ENCODE assay signal across 11 cellular contexts in genomic region chr19:8410718-8411117, GRCh38. TPM values are rescaled to one million over a fixed set of nuclear protein-coding genes. Genes with fewer than 3 reads are reported as not detected.
DNase-seq lines count a peak whose midpoint lies in the region; ATAC-seq, FAIRE-seq and TF ChIP-seq lines count a peak whose summit lies in the region.
"Not testable (repeated sequence)": the region's sequence is repeated elsewhere in the genome, so short reads cannot be mapped to it uniquely, and the experiment has no call there.
"Had no signal": no experiment of that assay in that cellular context is flagged by ENCODE, and none has a peak within 500 bp of the region (broad histone marks: within the 10 kb centered on the region; RNA-seq: fewer than 3 reads in every experiment).

No MANE protein-coding gene starts in this region.

- BruUV-seq in A673 (replicated peaks; lab: Mats Ljungman, UMichigan); K562 (replicated peaks; lab: Mats Ljungman, UMichigan): not testable (repeated sequence)

- H3K9me2 ChIP-seq in Loucy (replicated peaks; ENCODE audit: low read depth, low read length) = not testable (repeated sequence)

- not testable (repeated sequence) for H3K27ac ChIP-seq in A673 (ENCODE audit: low read depth, low read length, poor library complexity, severe bottlenecking); H9 (ENCODE audit: insufficient read length, low read depth, low read length); K562 (ENCODE audit: extremely low read depth, low read depth, low read length); neural progenitor cell

- H3K14ac ChIP-seq in H9 (ENCODE audit: insufficient read depth, low read length) = not testable (repeated sequence)

- intact Hi-C loops in A673 (cut with micrococcal nuclease; ENCODE audit: unreplicated experiment) = not testable (repeated sequence)
- intact Hi-C loops in K562 (cut with micrococcal nuclease) = loop anchor here (5.0 to 10.0 kb wide), 2 partner anchors 102 to 164 kb away; partner anchors contain the start of genes MYO1F and ZNF414

- H3K27me3 Mint-ChIP-seq in H9 (ENCODE audit: low read depth); neural progenitor cell (ENCODE audit: insufficient read depth, low read depth): not testable (repeated sequence)

- H2BK20ac ChIP-seq in H9 (ENCODE audit: low read depth, low read length, poor library complexity, severe bottlenecking) = not testable (repeated sequence)

- not testable (repeated sequence) for H3K79me2 ChIP-seq in H9 (ENCODE audit: insufficient read depth, low read length); Loucy (ENCODE audit: insufficient read depth, low read length); K562 (ENCODE audit: control insufficient read depth, insufficient read depth, low read length); neural progenitor cell (ENCODE audit: low read depth)

- H3K23ac ChIP-seq in H9 (ENCODE audit: insufficient read length, low read depth, low read length) = not testable (repeated sequence)

- not testable (repeated sequence) for H3K4me1 ChIP-seq in A673 (ENCODE audit: insufficient read depth, low read length, poor library complexity, severe bottlenecking); H9 (ENCODE audit: insufficient read depth, low read length); Loucy (ENCODE audit: insufficient read depth, low read length, poor library complexity, severe bottlenecking); neural progenitor cell
- peaks cover 11 to 19% of the 10 kb centered on the region in 2 experiments; a peak in 4 of 5 replicates for H3K4me1 ChIP-seq in K562 (replicated peaks in 1 of 2; ENCODE audit: control insufficient read depth in 2 of 2, insufficient read depth in 2 of 2, low read length in 2 of 2)

- not testable (repeated sequence) for H3K4me3 ChIP-seq in A673 (ENCODE audit: low read depth, low read length, poor library complexity, severe bottlenecking); Loucy (ENCODE audit: low read length, poor library complexity, severe bottlenecking); K562; epithelial cell of proximal tubule (ENCODE audit: low read depth, low read length); neural progenitor cell

- not testable (repeated sequence) for H3K4ac ChIP-seq in H9 (ENCODE audit: low read depth, low read length)

- WGBS in H9 (ENCODE audit: extremely low coverage, insufficient read length, low lambda C conversion rate) = no CpG with 5 or more reads among the region's 13 CpGs
- WGBS in K562 (ENCODE audit: insufficient coverage, low coverage, missing lambda C conversion rate) = 65% methylated on average over 12 of the region's 13 CpGs

- FAIRE-seq in K562 (lab: Jason Lieb, UNC) = not testable (repeated sequence)

- not testable (repeated sequence) for H2AFZ ChIP-seq in H9 (ENCODE audit: low read length); Loucy (ENCODE audit: low read length); K562 (ENCODE audit: low read depth, low read length); neural progenitor cell (replicated peaks)

- H3K36me3 ChIP-seq in A673 (ENCODE audit: insufficient read depth, low read length, poor library complexity, severe bottlenecking); Loucy (ENCODE audit: insufficient read depth, low read length); K562 (ENCODE audit: control insufficient read depth, insufficient read depth, low read length); neural progenitor cell: not testable (repeated sequence)

- not testable (repeated sequence) for H3K4me1 Mint-ChIP-seq in H9, neural progenitor cell

- CTCF ChIA-PET in A673 (lab: Charles Lee); K562 (lab: Yijun Ruan, JAX; ENCODE audit: low intra/inter-chr PET ratio): not testable (repeated sequence)

- not testable (repeated sequence) for H3K4me2 ChIP-seq in H9 (ENCODE audit: insufficient read depth, insufficient read length, low read length); Loucy (ENCODE audit: low read depth, low read length, poor library complexity, severe bottlenecking); K562 (ENCODE audit: insufficient read depth, low read length); neural progenitor cell

- not testable (repeated sequence) for TF ChIP-seq EP300 in K562 (IDR thresholded peaks at IDR 0.05; ENCODE audit: low read length)

- not testable (repeated sequence) for H3K9me1 ChIP-seq in K562 (ENCODE audit: control insufficient read depth, insufficient read depth, low read length)

- POLR2A ChIA-PET in A673 (lab: Charles Lee; ENCODE audit: low non-redundant PET) = not testable (repeated sequence)
- POLR2A ChIA-PET in K562 (lab: Yijun Ruan, JAX) = interaction anchor here (0.6 kb wide), 1 partner anchor 13 kb away, joined by 4 read pairs; no protein-coding TSS in a partner anchor

- not testable (repeated sequence) for DNase-seq in A673 (ENCODE audit: low spot score); H9; epithelial cell of proximal tubule (ENCODE audit: low read depth); neural progenitor cell (ENCODE audit: low spot score)
- peak; percentile 20 for DNase-seq in NCI-H69 (lab: John Stamatoyannopoulos, UW)
- DNase-seq in K562 (ENCODE audit: extremely low read depth in 1 of 4, low spot score in 3 of 4) = peak in 1 of 4 experiments; percentile 30

- H3T11ph ChIP-seq in H9 (ENCODE audit: low read length) = not testable (repeated sequence)

- H4K91ac ChIP-seq in H9 (ENCODE audit: insufficient read length, low read depth, low read length) = not testable (repeated sequence)

- not testable (repeated sequence) for ATAC-seq in K562

- TF ChIP-seq POLR2A in K562 (conservative IDR thresholded peaks at IDR 0.05) = not testable (repeated sequence)

- not testable (repeated sequence) for H4K20me1 ChIP-seq in H9 (ENCODE audit: control insufficient read depth, insufficient read depth, insufficient read length); Loucy (ENCODE audit: insufficient read depth, low read length, poor library complexity, severe bottlenecking); K562 (replicated peaks; ENCODE audit: control insufficient read depth, insufficient read depth, low read length); neural progenitor cell (ENCODE audit: low read depth)

- not testable (repeated sequence) for H3K9me3 Mint-ChIP-seq in H9, neural progenitor cell

- TF ChIP-seq CTCF in A673 (conservative IDR thresholded peaks at IDR 0.05; ENCODE audit: low read depth, low read length) (0 out of 2 replicates have a peak, but pooled peaks have one; percentile 17), H9 (conservative IDR thresholded peaks at IDR 0.05) (peak; percentile 42; the same call in 2 of the 3 replicates), Loucy (conservative IDR thresholded peaks at IDR 0.05; ENCODE audit: low read length) (0 out of 2 replicates have a peak, but pooled peaks have one; percentile 14), K562 (IDR thresholded peaks at IDR 0.05 in 2 of 3, conservative IDR thresholded peaks at IDR 0.05 in 1 of 3; ENCODE audit: insufficient read depth in 2 of 3, low read depth in 1 of 3, low read length in 3 of 3) (peak in 1 of 3 experiments; percentile 10; a peak in 1 of 6 replicates), epithelial cell of proximal tubule (conservative IDR thresholded peaks at IDR 0.05; ENCODE audit: low read depth, low read length) (peak; percentile 7)
- not testable (repeated sequence) for TF ChIP-seq CTCF in neural progenitor cell (IDR thresholded peaks at IDR 0.05)

- H3K79me1 ChIP-seq in H9 (ENCODE audit: insufficient read depth, low read depth, low read length, poor library complexity, severe bottlenecking) = not testable (repeated sequence)

- H2AK5ac ChIP-seq in H9 (ENCODE audit: insufficient read length, low read length) = not testable (repeated sequence)

- not testable (repeated sequence) for H3K23me2 ChIP-seq in H9 (ENCODE audit: insufficient read length, low read depth, low read length, poor library complexity, severe bottlenecking)

- not testable (repeated sequence) for H2BK12ac ChIP-seq in H9 (ENCODE audit: insufficient read length, low read depth, low read length)

- in situ Hi-C loops in K562 (cut with MboI) = not testable (repeated sequence)

- H4K8ac ChIP-seq in H9 (replicated peaks; ENCODE audit: insufficient read length, low read depth, low read length) = not testable (repeated sequence)

- H2BK15ac ChIP-seq in H9 (ENCODE audit: low read depth, low read length) = not testable (repeated sequence)

- not testable (repeated sequence) for H3F3A ChIP-seq in Loucy (ENCODE audit: low read depth); neural progenitor cell (ENCODE audit: low read depth)

- not testable (repeated sequence) for H3K4me3 Mint-ChIP-seq in H9
- peak overlapping the region; percentile 50 for H3K4me3 Mint-ChIP-seq in neural progenitor cell

- H4K5ac ChIP-seq in H9 (ENCODE audit: insufficient read length, low read depth, low read length) = not testable (repeated sequence)

- H3K27ac Mint-ChIP-seq in H9 = not testable (repeated sequence)
- H3K27ac Mint-ChIP-seq in neural progenitor cell = peak overlapping the region; percentile 42

- not testable (repeated sequence) for H3K9me3 ChIP-seq in A673 (ENCODE audit: low read depth, low read length, poor library complexity, severe bottlenecking); H9 (ENCODE audit: control insufficient read depth, low read depth, low read length); Loucy (ENCODE audit: insufficient read depth, low read depth, low read length); K562 (replicated peaks; ENCODE audit: control insufficient read depth, insufficient read depth, low read depth, low read length); neural progenitor cell (ENCODE audit: low read depth)

- not testable (repeated sequence) for H3K18ac ChIP-seq in H9 (ENCODE audit: insufficient read length, low read depth, low read length)

- H2BK120ac ChIP-seq in H9 (ENCODE audit: low read depth, low read length, poor library complexity, severe bottlenecking) = not testable (repeated sequence)

- not testable (repeated sequence) for H3K36me3 Mint-ChIP-seq in H9 (ENCODE audit: insufficient read depth in 1 of 3, low read depth in 3 of 3); neural progenitor cell

- peak in 1 of 2 experiments; percentile 15; a peak in 1 of 4 replicates for TF ChIP-seq RAD21 in K562 (CRISPR knock-in tag; conservative IDR thresholded peaks at IDR 0.05 in 1 of 2, IDR thresholded peaks at IDR 0.05 in 1 of 2)

- not testable (repeated sequence) for H3K56ac ChIP-seq in H9 (ENCODE audit: insufficient read length, low read depth, low read length)

- H3K27me3 ChIP-seq in A673 (replicated peaks; ENCODE audit: insufficient read depth, low read depth, low read length, poor library complexity); H9 (ENCODE audit: insufficient read depth, low read length); Loucy (ENCODE audit: insufficient read depth, low read length, poor library complexity, severe bottlenecking); K562 (ENCODE audit: control insufficient read depth in 2 of 2, insufficient read depth in 2 of 2, low read length in 2 of 2); neural progenitor cell: not testable (repeated sequence)

- H3K9ac ChIP-seq in H9 (ENCODE audit: extremely low read depth, insufficient read length, low read length); Loucy (ENCODE audit: low read depth, low read length, poor library complexity, severe bottlenecking); K562 (ENCODE audit: insufficient read depth in 1 of 2, low read depth in 2 of 2, low read length in 2 of 2); neural progenitor cell: not testable (repeated sequence)

- H2BK5ac ChIP-seq in H9 (ENCODE audit: insufficient read length, low read length) = not testable (repeated sequence)

RNA-seq across cellular contexts. Expression of gene MARCHF2, which starts 2.4 kb away (rescaled TPM):
- 8.8 and 11.8 TPM in 2 replicates for total RNA-seq in A673 (2021)
- 23.1 and 27.5 TPM in 2 replicates for total RNA-seq in H9 (2021)
- total RNA-seq in K562 (2011; cell fraction: chromatin; rRNA removed; ENCODE audit: low replicate concordance) = 2.0 and 5.2 TPM in 2 replicates
- total RNA-seq in K562 (2011; cell fraction: nucleolus; rRNA removed) = 6.2 and 6.5 TPM in 2 replicates
- 4.1 and 4.8 TPM in 2 replicates for total RNA-seq in K562 (2011; cell fraction: nucleoplasm; rRNA removed)
- total RNA-seq in K562 (2014; rRNA removed) = 6.4 and 9.6 TPM in 2 replicates
- 1.2 and 1.9 TPM in 2 replicates for total RNA-seq in K562 (2014; rRNA removed; fragmentation: Illumina TruSeq; extraction: Trizol)
- 1.9 and 2.2 TPM in 2 replicates for total RNA-seq in K562 (2015; rRNA removed; fragmentation: Illumina TruSeq; extraction: Trizol)
- 4.1 and 4.2 TPM in 2 replicates for total RNA-seq in K562 (2021)
- 2.2 and 3.1 TPM in 2 replicates for polyA plus RNA-seq in K562 (2011; rRNA removed)
- 4.8 and 8.7 TPM in 2 replicates for polyA plus RNA-seq in K562 (2011; cell fraction: cytosol; rRNA removed)
- 2.6 and 6.9 TPM in 2 replicates for polyA plus RNA-seq in K562 (2011; cell fraction: nucleus; rRNA removed)
- polyA plus RNA-seq in K562 (2012) = 5.4 and 13.1 TPM in 2 replicates
- polyA plus RNA-seq in K562 (2014; fragmentation: Illumina TruSeq; extraction: Trizol) = 2.0 and 3.3 TPM in 2 replicates
- polyA plus RNA-seq in K562 (2014; fragmentation: Nextera tagmentation; extraction: Ambion mirVana) = under 1 TPM; 0.39 to 0.41 TPM
- 3.7 and 5.2 TPM in 2 replicates for polyA plus RNA-seq in K562 (2014; rRNA removed)
- polyA minus RNA-seq in K562 (2011; rRNA and poly(A)+ RNA removed) = 0.63 and 1.4 TPM in 2 replicates
- polyA minus RNA-seq in K562 (2011; cell fraction: cytosol; rRNA and poly(A)+ RNA removed) = 3.6 and 3.8 TPM in 2 replicates
- 1.2 and 1.3 TPM in 2 replicates for polyA minus RNA-seq in K562 (2011; cell fraction: nucleus; rRNA and poly(A)+ RNA removed)
- 48.8 and 58.9 TPM in 2 replicates for total RNA-seq in epithelial cell of proximal tubule
- total RNA-seq in neural progenitor cell (ENCODE audit: low replicate concordance) = 27.0 and 72.7 TPM in 2 replicates

RNA-seq across cellular contexts. Expression of gene RAB11B, which starts 20.6 kb away (rescaled TPM):
- total RNA-seq in A673 (2021) = 88.7 and 91.4 TPM in 2 replicates
- 106 and 107 TPM in 2 replicates for total RNA-seq in H9 (2021)
- total RNA-seq in K562 (2011; cell fraction: chromatin; rRNA removed; ENCODE audit: low replicate concordance) = 47.8 and 110 TPM in 2 replicates
- 74.5 and 92.6 TPM in 2 replicates for total RNA-seq in K562 (2011; cell fraction: nucleolus; rRNA removed)
- 59.3 and 63.7 TPM in 2 replicates for total RNA-seq in K562 (2011; cell fraction: nucleoplasm; rRNA removed)
- 13.8 and 14.6 TPM in 2 replicates for total RNA-seq in K562 (2014; rRNA removed)
- total RNA-seq in K562 (2014; rRNA removed; fragmentation: Illumina TruSeq; extraction: Trizol) = 2.1 and 2.9 TPM in 2 replicates
- 6.5 and 9.1 TPM in 2 replicates for total RNA-seq in K562 (2015; rRNA removed; fragmentation: Illumina TruSeq; extraction: Trizol)
- total RNA-seq in K562 (2021) = 71.0 and 72.3 TPM in 2 replicates
- 18.4 and 36.4 TPM in 2 replicates for polyA plus RNA-seq in K562 (2011; rRNA removed)
- 33.8 and 40.2 TPM in 2 replicates for polyA plus RNA-seq in K562 (2011; cell fraction: cytosol; rRNA removed)
- 90.4 and 128 TPM in 2 replicates for polyA plus RNA-seq in K562 (2011; cell fraction: nucleus; rRNA removed)
- 99.8 and 107 TPM in 2 replicates for polyA plus RNA-seq in K562 (2012)
- polyA plus RNA-seq in K562 (2014; fragmentation: Illumina TruSeq; extraction: Trizol) = 14.3 and 42.6 TPM in 2 replicates
- polyA plus RNA-seq in K562 (2014; fragmentation: Nextera tagmentation; extraction: Ambion mirVana) = 1 to 10 TPM in 1 of 2 experiments, under 1 TPM in 1; 0.74 to 1.0 TPM
- polyA plus RNA-seq in K562 (2014; rRNA removed) = 40.9 and 57.7 TPM in 2 replicates
- 7.2 and 11.7 TPM in 2 replicates for polyA minus RNA-seq in K562 (2011; rRNA and poly(A)+ RNA removed)
- 35.4 and 57.5 TPM in 2 replicates for polyA minus RNA-seq in K562 (2011; cell fraction: cytosol; rRNA and poly(A)+ RNA removed)
- 20.2 and 28.5 TPM in 2 replicates for polyA minus RNA-seq in K562 (2011; cell fraction: nucleus; rRNA and poly(A)+ RNA removed)
- 16.6 and 23.3 TPM in 2 replicates for total RNA-seq in epithelial cell of proximal tubule
- total RNA-seq in neural progenitor cell (ENCODE audit: low replicate concordance) = 17.1 and 32.3 TPM in 2 replicates

RNA-seq across cellular contexts. Expression of gene HNRNPM, which starts 34.1 kb away (rescaled TPM):
- total RNA-seq in A673 (2021) (413 and 436 TPM in 2 replicates), H9 (2021) (458 and 468 TPM in 2 replicates), K562 (2014; rRNA removed) (195 and 251 TPM in 2 replicates), K562 (2014; rRNA removed; fragmentation: Illumina TruSeq; extraction: Trizol) (130 and 168 TPM in 2 replicates), K562 (2015; rRNA removed; fragmentation: Illumina TruSeq; extraction: Trizol) (186 and 204 TPM in 2 replicates), K562 (2021) (283 and 340 TPM in 2 replicates), epithelial cell of proximal tubule (134 and 169 TPM in 2 replicates), neural progenitor cell (ENCODE audit: low replicate concordance) (118 and 156 TPM in 2 replicates)
- 202 and 306 TPM in 2 replicates for total RNA-seq in K562 (2011; cell fraction: chromatin; rRNA removed; ENCODE audit: low replicate concordance)
- 151 and 162 TPM in 2 replicates for total RNA-seq in K562 (2011; cell fraction: nucleolus; rRNA removed)
- 214 and 325 TPM in 2 replicates for total RNA-seq in K562 (2011; cell fraction: nucleoplasm; rRNA removed)
- polyA plus RNA-seq in K562 (2011; rRNA removed) (107 and 127 TPM in 2 replicates), K562 (2014; fragmentation: Illumina TruSeq; extraction: Trizol) (241 and 264 TPM in 2 replicates), K562 (2014; fragmentation: Nextera tagmentation; extraction: Ambion mirVana) (10 to 100 TPM; 11.1 to 13.1 TPM), K562 (2014; rRNA removed) (253 and 316 TPM in 2 replicates)
- polyA plus RNA-seq in K562 (2011; cell fraction: cytosol; rRNA removed) = 113 and 356 TPM in 2 replicates
- 136 and 152 TPM in 2 replicates for polyA plus RNA-seq in K562 (2011; cell fraction: nucleus; rRNA removed)
- 189 and 403 TPM in 2 replicates for polyA plus RNA-seq in K562 (2012)
- polyA minus RNA-seq in K562 (2011; rRNA and poly(A)+ RNA removed) = 124 and 136 TPM in 2 replicates
- 128 and 153 TPM in 2 replicates for polyA minus RNA-seq in K562 (2011; cell fraction: cytosol; rRNA and poly(A)+ RNA removed)
- 67.6 and 85.5 TPM in 2 replicates for polyA minus RNA-seq in K562 (2011; cell fraction: nucleus; rRNA and poly(A)+ RNA removed)

RNA-seq across cellular contexts. Expression of gene ANGPTL4, which starts 46.8 kb away (rescaled TPM):
- total RNA-seq in A673 (2021) (1.1 and 1.7 TPM in 2 replicates), H9 (2021) (1.9 and 2.5 TPM in 2 replicates), K562 (2014; rRNA removed) (0.05 and 0.33 TPM in 2 replicates), K562 (2014; rRNA removed; fragmentation: Illumina TruSeq; extraction: Trizol) (not detected in 2 replicates), K562 (2015; rRNA removed; fragmentation: Illumina TruSeq; extraction: Trizol) (0.08 and 0.22 TPM in 2 replicates), K562 (2021) (0.20 and 0.24 TPM in 2 replicates), epithelial cell of proximal tubule (16.6 and 82.0 TPM in 2 replicates), neural progenitor cell (ENCODE audit: low replicate concordance) (1.9 TPM in 1 of 2 replicates, not detected in the other)
- 0.35 and 2.5 TPM in 2 replicates for total RNA-seq in K562 (2011; cell fraction: chromatin; rRNA removed; ENCODE audit: low replicate concordance)
- total RNA-seq in K562 (2011; cell fraction: nucleolus; rRNA removed) = 1.8 and 4.8 TPM in 2 replicates
- total RNA-seq in K562 (2011; cell fraction: nucleoplasm; rRNA removed) = 1.4 and 1.8 TPM in 2 replicates
- polyA plus RNA-seq in K562 (2011; rRNA removed) (0.64 and 0.77 TPM in 2 replicates), K562 (2014; fragmentation: Illumina TruSeq; extraction: Trizol) (0.32 TPM in 1 of 2 replicates, not detected in the other), K562 (2014; fragmentation: Nextera tagmentation; extraction: Ambion mirVana) (not detected), K562 (2014; rRNA removed) (0.15 and 0.85 TPM in 2 replicates)
- polyA plus RNA-seq in K562 (2011; cell fraction: cytosol; rRNA removed) = 0.46 and 3.3 TPM in 2 replicates
- 0.94 and 4.1 TPM in 2 replicates for polyA plus RNA-seq in K562 (2011; cell fraction: nucleus; rRNA removed)
- polyA plus RNA-seq in K562 (2012) = 0.61 and 0.65 TPM in 2 replicates
- 0.46 TPM in 1 of 2 replicates, not detected in the other for polyA minus RNA-seq in K562 (2011; rRNA and poly(A)+ RNA removed)
- polyA minus RNA-seq in K562 (2011; cell fraction: cytosol; rRNA and poly(A)+ RNA removed) = 2.3 TPM in 1 of 2 replicates, not detected in the other
- polyA minus RNA-seq in K562 (2011; cell fraction: nucleus; rRNA and poly(A)+ RNA removed) = 0.78 and 1.8 TPM in 2 replicates
- total RNA-seq: A172; CD4-positive, CD25-positive, alpha-beta regulatory T cell; CD8-positive, alpha-beta memory T cell; HT1080 had no signal
- polyA plus RNA-seq: CD4-positive, CD25-positive, alpha-beta regulatory T cell had no signal
